1 cellular context compared by ENCODE assay signal in the genomic region with DNA sequence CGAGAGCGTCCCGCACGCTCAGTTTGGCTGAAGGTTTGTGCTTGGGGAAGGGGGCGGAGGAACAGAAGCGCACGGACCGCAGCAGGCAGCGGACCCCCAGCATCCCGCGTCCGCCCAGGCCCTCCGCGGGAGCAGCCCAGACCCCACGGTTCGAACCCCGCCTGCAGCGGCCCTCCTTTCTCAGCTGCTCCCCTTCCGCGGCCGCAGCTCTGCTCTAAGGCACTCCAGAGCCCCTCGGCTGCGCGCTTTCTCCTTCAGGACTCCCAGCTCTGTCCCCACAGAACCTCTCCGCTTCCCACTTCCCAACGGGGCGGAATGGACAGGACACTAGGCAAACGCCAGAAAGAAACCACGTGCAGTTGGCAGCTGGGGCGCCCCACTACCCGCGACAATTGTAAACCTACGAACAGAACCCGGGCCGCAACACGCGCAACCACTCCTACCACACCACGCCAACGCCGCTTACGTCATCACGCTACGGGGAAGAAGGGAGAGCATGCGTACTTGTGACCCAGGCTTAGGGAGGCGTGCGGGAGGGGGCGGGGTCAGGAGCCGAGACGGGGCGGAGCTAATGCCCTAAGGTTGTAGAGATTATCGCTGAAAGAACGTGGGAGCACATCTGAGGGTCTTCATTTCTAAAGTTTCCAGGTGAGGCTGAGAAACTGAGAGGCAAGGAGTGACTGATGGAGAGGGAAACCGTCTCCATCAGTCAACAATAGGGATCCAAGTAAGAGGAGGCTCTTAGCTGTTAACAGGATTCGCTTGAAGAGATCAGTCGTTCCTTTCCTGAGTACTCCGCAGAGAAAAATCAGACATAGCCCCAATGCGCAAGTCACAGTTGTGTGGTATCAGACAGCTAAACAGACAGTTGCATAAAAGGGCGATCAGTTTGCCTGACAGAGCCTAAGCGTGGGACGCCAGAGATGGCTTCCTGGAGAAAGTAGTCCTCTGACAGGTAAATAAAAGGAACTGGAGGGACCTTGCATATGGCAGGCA.
TF ChIP-seq lines count a peak whose summit lies in the region.

A gene with protein sequence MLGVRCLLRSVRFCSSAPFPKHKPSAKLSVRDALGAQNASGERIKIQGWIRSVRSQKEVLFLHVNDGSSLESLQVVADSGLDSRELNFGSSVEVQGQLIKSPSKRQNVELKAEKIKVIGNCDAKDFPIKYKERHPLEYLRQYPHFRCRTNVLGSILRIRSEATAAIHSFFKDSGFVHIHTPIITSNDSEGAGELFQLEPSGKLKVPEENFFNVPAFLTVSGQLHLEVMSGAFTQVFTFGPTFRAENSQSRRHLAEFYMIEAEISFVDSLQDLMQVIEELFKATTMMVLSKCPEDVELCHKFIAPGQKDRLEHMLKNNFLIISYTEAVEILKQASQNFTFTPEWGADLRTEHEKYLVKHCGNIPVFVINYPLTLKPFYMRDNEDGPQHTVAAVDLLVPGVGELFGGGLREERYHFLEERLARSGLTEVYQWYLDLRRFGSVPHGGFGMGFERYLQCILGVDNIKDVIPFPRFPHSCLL (minus strand): TSS at position 479 of the 996 bp plus-strand sequence. CDS start 376 bp downstream, at position 103.

TF ChIP-seq in HepG2, 621 proteins besides CTCF, POLR2A, EP300 and RAD21 (continued from another document and continues in another):
- TF ChIP-seq, protein P1, sequence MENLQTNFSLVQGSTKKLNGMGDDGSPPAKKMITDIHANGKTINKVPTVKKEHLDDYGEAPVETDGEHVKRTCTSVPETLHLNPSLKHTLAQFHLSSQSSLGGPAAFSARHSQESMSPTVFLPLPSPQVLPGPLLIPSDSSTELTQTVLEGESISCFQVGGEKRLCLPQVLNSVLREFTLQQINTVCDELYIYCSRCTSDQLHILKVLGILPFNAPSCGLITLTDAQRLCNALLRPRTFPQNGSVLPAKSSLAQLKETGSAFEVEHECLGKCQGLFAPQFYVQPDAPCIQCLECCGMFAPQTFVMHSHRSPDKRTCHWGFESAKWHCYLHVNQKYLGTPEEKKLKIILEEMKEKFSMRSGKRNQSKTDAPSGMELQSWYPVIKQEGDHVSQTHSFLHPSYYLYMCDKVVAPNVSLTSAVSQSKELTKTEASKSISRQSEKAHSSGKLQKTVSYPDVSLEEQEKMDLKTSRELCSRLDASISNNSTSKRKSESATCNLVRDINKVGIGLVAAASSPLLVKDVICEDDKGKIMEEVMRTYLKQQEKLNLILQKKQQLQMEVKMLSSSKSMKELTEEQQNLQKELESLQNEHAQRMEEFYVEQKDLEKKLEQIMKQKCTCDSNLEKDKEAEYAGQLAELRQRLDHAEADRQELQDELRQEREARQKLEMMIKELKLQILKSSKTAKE (CRISPR knock-in tag; IDR thresholded peaks at IDR 0.05; ENCODE audit: borderline replicate concordance) = 0 out of 2 replicates have a peak, but pooled peaks have one; percentile 35
- TF ChIP-seq ZNF788 (CRISPR knock-in tag; IDR thresholded peaks at IDR 0.05; ENCODE audit: borderline replicate concordance) (0 out of 2 replicates have a peak, but pooled peaks have one; percentile 49), GPN1 (CRISPR knock-in tag; IDR thresholded peaks at IDR 0.05; ENCODE audit: borderline replicate concordance) (no peak), ZNF224 (CRISPR knock-in tag; IDR thresholded peaks at IDR 0.05) (peak; percentile 89), KLF12 (CRISPR knock-in tag; IDR thresholded peaks at IDR 0.05; ENCODE audit: borderline replicate concordance) (no peak; the same call in 1 of the 2 replicates), ZNF547 (CRISPR knock-in tag; IDR thresholded peaks at IDR 0.05) (0 out of 2 replicates have a peak, but pooled peaks have one; percentile 60), RELA (CRISPR knock-in tag; IDR thresholded peaks at IDR 0.05) (no peak), HNF4A (CRISPR knock-in tag; IDR thresholded peaks at IDR 0.05) (peak; percentile 20; the same call in 1 of the 2 replicates), ATF1 (CRISPR knock-in tag; IDR thresholded peaks at IDR 0.05) (peak; percentile 91), ATRX (CRISPR knock-in tag; IDR thresholded peaks at IDR 0.05; ENCODE audit: borderline replicate concordance) (no peak), ONECUT2 (CRISPR knock-in tag; IDR thresholded peaks at IDR 0.05) (0 out of 2 replicates have a peak, but pooled peaks have one; percentile 39), ZNF296 (CRISPR knock-in tag; conservative IDR thresholded peaks at IDR 0.05) (no peak), SOX13 (IDR thresholded peaks at IDR 0.05) (no peak), SOX13 (CRISPR knock-in tag; conservative IDR thresholded peaks at IDR 0.05 in 1 of 2, IDR thresholded peaks at IDR 0.05 in 1 of 2) (no peak), SAP130 (CRISPR knock-in tag; IDR thresholded peaks at IDR 0.05; ENCODE audit: low read depth) (peak; percentile 97), NR3C1 (CRISPR knock-in tag; IDR thresholded peaks at IDR 0.05) (no peak), ZNF34 (CRISPR knock-in tag; IDR thresholded peaks at IDR 0.05; ENCODE audit: borderline replicate concordance) (no peak), CBX1 (IDR thresholded peaks at IDR 0.05; ENCODE audit: low read depth) (no peak), FIP1L1 (IDR thresholded peaks at IDR 0.05; ENCODE audit: borderline replicate concordance, insufficient read depth, low read depth, low read length) (no peak), GATAD1 (CRISPR knock-in tag; IDR thresholded peaks at IDR 0.05) (peak; percentile 74; the same call in 1 of the 2 replicates)
- TF ChIP-seq, protein P2, sequence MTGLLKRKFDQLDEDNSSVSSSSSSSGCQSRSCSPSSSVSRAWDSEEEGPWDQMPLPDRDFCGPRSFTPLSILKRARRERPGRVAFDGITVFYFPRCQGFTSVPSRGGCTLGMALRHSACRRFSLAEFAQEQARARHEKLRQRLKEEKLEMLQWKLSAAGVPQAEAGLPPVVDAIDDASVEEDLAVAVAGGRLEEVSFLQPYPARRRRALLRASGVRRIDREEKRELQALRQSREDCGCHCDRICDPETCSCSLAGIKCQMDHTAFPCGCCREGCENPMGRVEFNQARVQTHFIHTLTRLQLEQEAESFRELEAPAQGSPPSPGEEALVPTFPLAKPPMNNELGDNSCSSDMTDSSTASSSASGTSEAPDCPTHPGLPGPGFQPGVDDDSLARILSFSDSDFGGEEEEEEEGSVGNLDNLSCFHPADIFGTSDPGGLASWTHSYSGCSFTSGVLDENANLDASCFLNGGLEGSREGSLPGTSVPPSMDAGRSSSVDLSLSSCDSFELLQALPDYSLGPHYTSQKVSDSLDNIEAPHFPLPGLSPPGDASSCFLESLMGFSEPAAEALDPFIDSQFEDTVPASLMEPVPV (CRISPR knock-in tag; IDR thresholded peaks at IDR 0.05) = no peak; the same call in 1 of the 2 replicates
- TF ChIP-seq, protein P3, sequence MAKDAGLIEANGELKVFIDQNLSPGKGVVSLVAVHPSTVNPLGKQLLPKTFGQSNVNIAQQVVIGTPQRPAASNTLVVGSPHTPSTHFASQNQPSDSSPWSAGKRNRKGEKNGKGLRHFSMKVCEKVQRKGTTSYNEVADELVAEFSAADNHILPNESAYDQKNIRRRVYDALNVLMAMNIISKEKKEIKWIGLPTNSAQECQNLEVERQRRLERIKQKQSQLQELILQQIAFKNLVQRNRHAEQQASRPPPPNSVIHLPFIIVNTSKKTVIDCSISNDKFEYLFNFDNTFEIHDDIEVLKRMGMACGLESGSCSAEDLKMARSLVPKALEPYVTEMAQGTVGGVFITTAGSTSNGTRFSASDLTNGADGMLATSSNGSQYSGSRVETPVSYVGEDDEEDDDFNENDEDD (CRISPR knock-in tag; IDR thresholded peaks at IDR 0.05; ENCODE audit: borderline replicate concordance) = 0 out of 2 replicates have a peak, but pooled peaks have one; percentile 18
- TF ChIP-seq, protein P4, sequence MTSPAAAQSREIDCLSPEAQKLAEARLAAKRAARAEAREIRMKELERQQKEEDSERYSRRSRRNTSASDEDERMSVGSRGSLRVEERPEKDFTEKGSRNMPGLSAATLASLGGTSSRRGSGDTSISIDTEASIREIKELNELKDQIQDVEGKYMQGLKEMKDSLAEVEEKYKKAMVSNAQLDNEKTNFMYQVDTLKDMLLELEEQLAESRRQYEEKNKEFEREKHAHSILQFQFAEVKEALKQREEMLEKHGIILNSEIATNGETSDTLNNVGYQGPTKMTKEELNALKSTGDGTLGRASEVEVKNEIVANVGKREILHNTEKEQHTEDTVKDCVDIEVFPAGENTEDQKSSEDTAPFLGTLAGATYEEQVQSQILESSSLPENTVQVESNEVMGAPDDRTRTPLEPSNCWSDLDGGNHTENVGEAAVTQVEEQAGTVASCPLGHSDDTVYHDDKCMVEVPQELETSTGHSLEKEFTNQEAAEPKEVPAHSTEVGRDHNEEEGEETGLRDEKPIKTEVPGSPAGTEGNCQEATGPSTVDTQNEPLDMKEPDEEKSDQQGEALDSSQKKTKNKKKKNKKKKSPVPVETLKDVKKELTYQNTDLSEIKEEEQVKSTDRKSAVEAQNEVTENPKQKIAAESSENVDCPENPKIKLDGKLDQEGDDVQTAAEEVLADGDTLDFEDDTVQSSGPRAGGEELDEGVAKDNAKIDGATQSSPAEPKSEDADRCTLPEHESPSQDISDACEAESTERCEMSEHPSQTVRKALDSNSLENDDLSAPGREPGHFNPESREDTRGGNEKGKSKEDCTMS (CRISPR knock-in tag; conservative IDR thresholded peaks at IDR 0.05) = no peak
- TF ChIP-seq, protein P5, sequence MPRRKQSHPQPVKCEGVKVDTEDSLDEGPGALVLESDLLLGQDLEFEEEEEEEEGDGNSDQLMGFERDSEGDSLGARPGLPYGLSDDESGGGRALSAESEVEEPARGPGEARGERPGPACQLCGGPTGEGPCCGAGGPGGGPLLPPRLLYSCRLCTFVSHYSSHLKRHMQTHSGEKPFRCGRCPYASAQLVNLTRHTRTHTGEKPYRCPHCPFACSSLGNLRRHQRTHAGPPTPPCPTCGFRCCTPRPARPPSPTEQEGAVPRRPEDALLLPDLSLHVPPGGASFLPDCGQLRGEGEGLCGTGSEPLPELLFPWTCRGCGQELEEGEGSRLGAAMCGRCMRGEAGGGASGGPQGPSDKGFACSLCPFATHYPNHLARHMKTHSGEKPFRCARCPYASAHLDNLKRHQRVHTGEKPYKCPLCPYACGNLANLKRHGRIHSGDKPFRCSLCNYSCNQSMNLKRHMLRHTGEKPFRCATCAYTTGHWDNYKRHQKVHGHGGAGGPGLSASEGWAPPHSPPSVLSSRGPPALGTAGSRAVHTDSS (CRISPR knock-in tag; conservative IDR thresholded peaks at IDR 0.05) = no peak
- TF ChIP-seq, protein P6, sequence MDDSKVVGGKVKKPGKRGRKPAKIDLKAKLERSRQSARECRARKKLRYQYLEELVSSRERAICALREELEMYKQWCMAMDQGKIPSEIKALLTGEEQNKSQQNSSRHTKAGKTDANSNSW (CRISPR knock-in tag; IDR thresholded peaks at IDR 0.05; ENCODE audit: borderline replicate concordance) = no peak
- TF ChIP-seq, protein P7, sequence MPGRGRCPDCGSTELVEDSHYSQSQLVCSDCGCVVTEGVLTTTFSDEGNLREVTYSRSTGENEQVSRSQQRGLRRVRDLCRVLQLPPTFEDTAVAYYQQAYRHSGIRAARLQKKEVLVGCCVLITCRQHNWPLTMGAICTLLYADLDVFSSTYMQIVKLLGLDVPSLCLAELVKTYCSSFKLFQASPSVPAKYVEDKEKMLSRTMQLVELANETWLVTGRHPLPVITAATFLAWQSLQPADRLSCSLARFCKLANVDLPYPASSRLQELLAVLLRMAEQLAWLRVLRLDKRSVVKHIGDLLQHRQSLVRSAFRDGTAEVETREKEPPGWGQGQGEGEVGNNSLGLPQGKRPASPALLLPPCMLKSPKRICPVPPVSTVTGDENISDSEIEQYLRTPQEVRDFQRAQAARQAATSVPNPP (CRISPR knock-in tag; IDR thresholded peaks at IDR 0.05) = peak; percentile 70; the same call in 1 of the 2 replicates
- TF ChIP-seq, protein P8, sequence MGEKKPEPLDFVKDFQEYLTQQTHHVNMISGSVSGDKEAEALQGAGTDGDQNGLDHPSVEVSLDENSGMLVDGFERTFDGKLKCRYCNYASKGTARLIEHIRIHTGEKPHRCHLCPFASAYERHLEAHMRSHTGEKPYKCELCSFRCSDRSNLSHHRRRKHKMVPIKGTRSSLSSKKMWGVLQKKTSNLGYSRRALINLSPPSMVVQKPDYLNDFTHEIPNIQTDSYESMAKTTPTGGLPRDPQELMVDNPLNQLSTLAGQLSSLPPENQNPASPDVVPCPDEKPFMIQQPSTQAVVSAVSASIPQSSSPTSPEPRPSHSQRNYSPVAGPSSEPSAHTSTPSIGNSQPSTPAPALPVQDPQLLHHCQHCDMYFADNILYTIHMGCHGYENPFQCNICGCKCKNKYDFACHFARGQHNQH (CRISPR knock-in tag; IDR thresholded peaks at IDR 0.05) = no peak; the same call in 1 of the 2 replicates
- TF ChIP-seq, protein P9, sequence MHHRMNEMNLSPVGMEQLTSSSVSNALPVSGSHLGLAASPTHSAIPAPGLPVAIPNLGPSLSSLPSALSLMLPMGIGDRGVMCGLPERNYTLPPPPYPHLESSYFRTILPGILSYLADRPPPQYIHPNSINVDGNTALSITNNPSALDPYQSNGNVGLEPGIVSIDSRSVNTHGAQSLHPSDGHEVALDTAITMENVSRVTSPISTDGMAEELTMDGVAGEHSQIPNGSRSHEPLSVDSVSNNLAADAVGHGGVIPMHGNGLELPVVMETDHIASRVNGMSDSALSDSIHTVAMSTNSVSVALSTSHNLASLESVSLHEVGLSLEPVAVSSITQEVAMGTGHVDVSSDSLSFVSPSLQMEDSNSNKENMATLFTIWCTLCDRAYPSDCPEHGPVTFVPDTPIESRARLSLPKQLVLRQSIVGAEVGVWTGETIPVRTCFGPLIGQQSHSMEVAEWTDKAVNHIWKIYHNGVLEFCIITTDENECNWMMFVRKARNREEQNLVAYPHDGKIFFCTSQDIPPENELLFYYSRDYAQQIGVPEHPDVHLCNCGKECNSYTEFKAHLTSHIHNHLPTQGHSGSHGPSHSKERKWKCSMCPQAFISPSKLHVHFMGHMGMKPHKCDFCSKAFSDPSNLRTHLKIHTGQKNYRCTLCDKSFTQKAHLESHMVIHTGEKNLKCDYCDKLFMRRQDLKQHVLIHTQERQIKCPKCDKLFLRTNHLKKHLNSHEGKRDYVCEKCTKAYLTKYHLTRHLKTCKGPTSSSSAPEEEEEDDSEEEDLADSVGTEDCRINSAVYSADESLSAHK (CRISPR knock-in tag; IDR thresholded peaks at IDR 0.05; ENCODE audit: borderline replicate concordance) = no peak
- TF ChIP-seq, protein P10, sequence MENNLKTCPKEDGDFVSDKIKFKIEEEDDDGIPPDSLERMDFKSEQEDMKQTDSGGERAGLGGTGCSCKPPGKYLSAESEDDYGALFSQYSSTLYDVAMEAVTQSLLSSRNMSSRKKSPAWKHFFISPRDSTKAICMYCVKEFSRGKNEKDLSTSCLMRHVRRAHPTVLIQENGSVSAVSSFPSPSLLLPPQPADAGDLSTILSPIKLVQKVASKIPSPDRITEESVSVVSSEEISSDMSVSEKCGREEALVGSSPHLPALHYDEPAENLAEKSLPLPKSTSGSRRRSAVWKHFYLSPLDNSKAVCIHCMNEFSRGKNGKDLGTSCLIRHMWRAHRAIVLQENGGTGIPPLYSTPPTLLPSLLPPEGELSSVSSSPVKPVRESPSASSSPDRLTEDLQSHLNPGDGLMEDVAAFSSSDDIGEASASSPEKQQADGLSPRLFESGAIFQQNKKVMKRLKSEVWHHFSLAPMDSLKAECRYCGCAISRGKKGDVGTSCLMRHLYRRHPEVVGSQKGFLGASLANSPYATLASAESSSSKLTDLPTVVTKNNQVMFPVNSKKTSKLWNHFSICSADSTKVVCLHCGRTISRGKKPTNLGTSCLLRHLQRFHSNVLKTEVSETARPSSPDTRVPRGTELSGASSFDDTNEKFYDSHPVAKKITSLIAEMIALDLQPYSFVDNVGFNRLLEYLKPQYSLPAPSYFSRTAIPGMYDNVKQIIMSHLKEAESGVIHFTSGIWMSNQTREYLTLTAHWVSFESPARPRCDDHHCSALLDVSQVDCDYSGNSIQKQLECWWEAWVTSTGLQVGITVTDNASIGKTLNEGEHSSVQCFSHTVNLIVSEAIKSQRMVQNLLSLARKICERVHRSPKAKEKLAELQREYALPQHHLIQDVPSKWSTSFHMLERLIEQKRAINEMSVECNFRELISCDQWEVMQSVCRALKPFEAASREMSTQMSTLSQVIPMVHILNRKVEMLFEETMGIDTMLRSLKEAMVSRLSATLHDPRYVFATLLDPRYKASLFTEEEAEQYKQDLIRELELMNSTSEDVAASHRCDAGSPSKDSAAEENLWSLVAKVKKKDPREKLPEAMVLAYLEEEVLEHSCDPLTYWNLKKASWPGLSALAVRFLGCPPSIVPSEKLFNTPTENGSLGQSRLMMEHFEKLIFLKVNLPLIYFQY (CRISPR knock-in tag; IDR thresholded peaks at IDR 0.05; ENCODE audit: borderline replicate concordance) = peak; percentile 58; the same call in 1 of the 2 replicates
